In genomic region chr10:80855348-80855971, GRCh38 we compare ENCODE assay signal across 10 cellular contexts.
DNase-seq lines count a peak whose midpoint lies in the region; ATAC-seq and TF ChIP-seq lines count a peak whose summit lies in the region.
"Had no signal": no experiment of that assay in that cellular context is flagged by ENCODE, and none has a peak within 500 bp of the region (broad histone marks: within the 10 kb centered on the region; RNA-seq: fewer than 3 reads in every experiment).

No MANE protein-coding gene starts in this region.

- no peaks in the 10 kb centered on the region for H3K9me3 Mint-ChIP-seq in endothelial cell (ENCODE audit: unreplicated experiment)
- no peaks in the 10 kb centered on the region for H3K9me3 Mint-ChIP-seq in CD4-positive, alpha-beta T cell

- no peaks in the 10 kb centered on the region for H3K27me3 Mint-ChIP-seq in endothelial cell (ENCODE audit: unreplicated experiment)
- peaks cover 8% of the 10 kb centered on the region for H3K27me3 Mint-ChIP-seq in CD4-positive, alpha-beta T cell

- no peaks in the 10 kb centered on the region for H3K4me1 Mint-ChIP-seq in endothelial cell (ENCODE audit: unreplicated experiment)
- H3K4me1 Mint-ChIP-seq in CD4-positive, alpha-beta T cell (ENCODE audit: low read depth) = no peaks in the 10 kb centered on the region

- H3K27me3 ChIP-seq in CD4-positive, alpha-beta T cell (ENCODE audit: control insufficient read depth, insufficient read depth, low read length) = peaks cover 9% of the 10 kb centered on the region
- H3K27me3 ChIP-seq: uterus had no signal

- H3K36me3 Mint-ChIP-seq in endothelial cell (ENCODE audit: low read depth, unreplicated experiment) = no peaks in the 10 kb centered on the region
- no peaks in the 10 kb centered on the region for H3K36me3 Mint-ChIP-seq in CD4-positive, alpha-beta T cell (ENCODE audit: low read depth)

- H3K27ac Mint-ChIP-seq in endothelial cell (ENCODE audit: unreplicated experiment) = no peak overlapping the region
- H3K27ac Mint-ChIP-seq in CD4-positive, alpha-beta T cell = no peak overlapping the region

- no peaks in the 10 kb centered on the region for H3K9me3 ChIP-seq in CD4-positive, alpha-beta T cell (ENCODE audit: control insufficient read depth, low read length)
- H3K9me3 ChIP-seq: neutrophil, uterus had no signal

- no peak overlapping the region for H3K27ac ChIP-seq in CD4-positive, alpha-beta T cell (ENCODE audit: low read depth, low read length)
- H3K27ac ChIP-seq: neutrophil, uterus had no signal

- POLR2A ChIA-PET in CD4-positive, alpha-beta T cell (lab: Charles Lee) = no interaction called here

- peak; percentile 84 for ATAC-seq in GM18907 (IDR thresholded peaks at IDR 0.05; ENCODE audit: unreplicated experiment)
- ATAC-seq in CD4-positive, alpha-beta T cell (ENCODE audit: poor library complexity) = no peak

- CTCF ChIA-PET in CD4-positive, alpha-beta T cell (lab: Charles Lee) = no interaction called here

- intact Hi-C loops in CD4-positive, alpha-beta T cell (cut with DNase I, micrococcal nuclease) = no loop called here

- no peak overlapping the region for H3K4me3 Mint-ChIP-seq in endothelial cell (ENCODE audit: unreplicated experiment)
- no peak overlapping the region for H3K4me3 Mint-ChIP-seq in CD4-positive, alpha-beta T cell

- peak; percentile 21 for DNase-seq in 8988T
- peak; percentile 12 for DNase-seq in HT-29 (ENCODE audit: low spot score)
- DNase-seq in endothelial cell (ENCODE audit: low spot score) = peak; percentile 64
- no peak for DNase-seq in stimulated activated CD4-positive, alpha-beta T cell treated with anti-CD3 and anti-CD28 coated beads, Interleukin-4, amount 100 ng/mL, for 4 hours
- no peak for DNase-seq in NCI-H1092 (lab: John Stamatoyannopoulos, UW)
- DNase-seq in CD4-positive, alpha-beta T cell = no peak
- no peak for DNase-seq in stimulated activated CD4-positive, alpha-beta T cell treated with anti-CD3 and anti-CD28 coated beads, Interleukin-1b, Interleukin-23, amount 100 ng/mL, for 48 hours
- DNase-seq: uterus had no signal

- TF ChIP-seq CTCF in endothelial cell (IDR thresholded peaks at IDR 0.05; ENCODE audit: unreplicated experiment) = peak; percentile 25
- TF ChIP-seq CTCF in CD4-positive, alpha-beta T cell (IDR thresholded peaks at IDR 0.05) = no peak

Comparison
In these comparisons a context has a peak if more than half of its experiments do, and no peak if none do; other contexts are left out.
1. DNase-seq: peak in 8988T (single experiment), HT-29 (single experiment) and endothelial cell (single experiment); none in stimulated activated CD4-positive, alpha-beta T cell treated with anti-CD3 and anti-CD28 coated beads, Interleukin-4, amount 100 ng/mL, for 4 hours (0 of 2), NCI-H1092 (single experiment), CD4-positive, alpha-beta T cell (0 of 10) and stimulated activated CD4-positive, alpha-beta T cell treated with anti-CD3 and anti-CD28 coated beads, Interleukin-1b, Interleukin-23, amount 100 ng/mL, for 48 hours (single experiment).